ENCODE assay signal across 22 cellular contexts in the genomic region with DNA sequence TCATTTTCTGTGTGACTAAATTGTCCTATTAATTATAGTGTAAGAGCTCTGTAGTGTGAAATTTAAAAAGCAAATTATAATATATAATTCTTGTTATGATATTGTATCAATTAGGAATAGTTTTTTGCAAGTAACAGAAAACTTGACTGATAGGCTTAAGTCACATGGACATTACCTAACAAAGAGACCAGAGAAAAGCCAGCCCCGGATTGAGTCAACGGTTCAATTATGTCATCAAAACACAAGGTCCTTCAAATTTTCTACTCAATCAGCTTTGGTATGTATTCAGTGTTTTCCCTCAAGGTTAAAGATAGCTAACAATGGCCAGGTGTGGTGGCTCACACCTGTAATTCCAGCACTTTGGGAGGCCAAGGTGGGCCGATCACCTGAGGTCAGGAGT.
"Had no signal": no experiment of that assay in that cellular context is flagged by ENCODE, and none has a peak within 500 bp of the region (broad histone marks: within the 10 kb centered on the region; RNA-seq: fewer than 3 reads in every experiment).

No MANE protein-coding gene starts in this region.

- H3K9me3 ChIP-seq: body of pancreas, esophagus muscularis mucosa, gastrocnemius medialis, left ventricle myocardium inferior, neutrophil, ovary, prostate gland, tibial artery had no signal

- H3K4me1 Mint-ChIP-seq: nephron had no signal

- H3K4me3 Mint-ChIP-seq: activated CD4-positive, alpha-beta memory T cell treated with anti-CD3 and anti-CD28 coated beads, Interleukin-2, amount 10 ng/mL, durations not matched to agents 7 days and 5 days; activated naive CD8-positive, alpha-beta T cell treated with anti-CD3 and anti-CD28 coated beads, Interleukin-2, amount 50 U/mL, for 24 hours; nephron; stimulated activated naive CD8-positive, alpha-beta T cell treated with anti-CD3 and anti-CD28 coated beads, Interleukin-15, Interleukin-2, amounts not matched to agents 100 ng/mL and 50 ng/mL, for 24 hours had no signal

- H3K4me1 ChIP-seq: prostate gland had no signal

- H3K4me3 ChIP-seq: body of pancreas, esophagus muscularis mucosa, gastrocnemius medialis, left ventricle myocardium inferior, ovary, prostate gland, tibial artery had no signal

- H3K27ac Mint-ChIP-seq: activated CD4-positive, alpha-beta memory T cell treated with anti-CD3 and anti-CD28 coated beads, Interleukin-2, amount 10 ng/mL, durations not matched to agents 7 days and 5 days; activated naive CD8-positive, alpha-beta T cell treated with anti-CD3 and anti-CD28 coated beads, Interleukin-2, amount 50 U/mL, for 24 hours; stimulated activated naive CD8-positive, alpha-beta T cell treated with anti-CD3 and anti-CD28 coated beads, Interleukin-15, Interleukin-2, amounts not matched to agents 100 ng/mL and 50 ng/mL, for 24 hours had no signal

- H3K9me3 Mint-ChIP-seq: activated naive CD8-positive, alpha-beta T cell treated with anti-CD3 and anti-CD28 coated beads, Interleukin-2, amount 50 U/mL, for 24 hours; nephron had no signal

- H3K27me3 Mint-ChIP-seq: activated CD4-positive, alpha-beta memory T cell treated with anti-CD3 and anti-CD28 coated beads, Interleukin-2, amount 10 ng/mL, durations not matched to agents 7 days and 5 days; activated naive CD8-positive, alpha-beta T cell treated with anti-CD3 and anti-CD28 coated beads, Interleukin-2, amount 50 U/mL, for 24 hours; stimulated activated naive CD8-positive, alpha-beta T cell treated with anti-CD3 and anti-CD28 coated beads, Interleukin-15, Interleukin-2, amounts not matched to agents 100 ng/mL and 50 ng/mL, for 24 hours had no signal

- ATAC-seq: activated naive CD8-positive, alpha-beta T cell treated with anti-CD3 and anti-CD28 coated beads, Interleukin-2, amount 50 U/mL, for 24 hours; body of pancreas; gastrocnemius medialis had no signal

- H3K36me3 ChIP-seq: esophagus muscularis mucosa, gastrocnemius medialis, left ventricle myocardium inferior, neutrophil, ovary, prostate gland, tibial artery had no signal

- H3K27me3 ChIP-seq: body of pancreas, esophagus muscularis mucosa, gastrocnemius medialis, neutrophil, ovary, tibial artery had no signal

- H3K27ac ChIP-seq: body of pancreas, gastrocnemius medialis, left ventricle myocardium inferior, neutrophil, ovary, prostate gland had no signal

- DNase-seq: activated CD4-positive, alpha-beta memory T cell treated with anti-CD3 and anti-CD28 coated beads, Interleukin-2, amount 10 ng/mL, durations not matched to agents 7 days and 5 days; activated CD4-positive, alpha-beta T cell treated with anti-CD3 and anti-CD28 coated beads for 48 hours; activated CD4-positive, CD25-positive, alpha-beta regulatory T cell; activated effector memory CD4-positive, alpha-beta T cell treated with anti-CD3 and anti-CD28 coated beads, Interleukin-2, amount 50 U/mL, for 16 hours; activated naive CD4-positive, alpha-beta T cell treated with anti-CD3 and anti-CD28 coated beads, Interleukin-2, amount 50 U/mL, for 16 hours; activated naive CD8-positive, alpha-beta T cell treated with anti-CD3 and anti-CD28 coated beads, Interleukin-2, amount 50 U/mL, for 24 hours; anterior cingulate cortex; body of pancreas; caudate nucleus; effector memory CD4-positive, alpha-beta T cell; gastrocnemius medialis; hippocampal formation; left ventricle myocardium inferior; ovary; stimulated activated CD4-positive, alpha-beta T cell treated with anti-CD3 and anti-CD28 coated beads, Interleukin-12 subunit alpha, Interleukin-12 subunit beta, amount 100 ng/mL, for 4 hours; T-helper 2 cell; tibial artery had no signal
